Comparison of ENCODE assay signal across 19 cellular contexts in the genomic region with DNA sequence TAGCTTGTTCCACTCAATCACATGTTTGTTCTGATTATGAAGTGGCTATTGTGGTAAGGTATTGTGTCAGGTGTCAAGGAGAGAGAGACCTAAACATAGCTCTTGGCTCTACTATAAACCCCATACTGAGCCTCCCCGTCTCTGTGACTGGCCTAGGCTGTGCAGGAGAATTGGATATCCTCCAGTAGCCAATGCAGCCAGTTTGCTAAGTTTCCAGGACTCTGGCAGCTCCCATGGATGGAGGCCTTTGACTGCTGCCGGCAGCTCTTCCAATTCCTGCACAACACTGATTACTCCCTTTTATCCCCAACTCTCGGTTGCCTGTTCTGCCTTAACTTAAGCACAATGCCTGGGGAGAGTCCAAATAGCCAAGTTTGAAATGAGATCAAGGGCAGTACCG. TPM values are rescaled to one million over a fixed set of nuclear protein-coding genes. Genes with fewer than 3 reads are reported as not detected.
DNase-seq lines count a peak whose midpoint lies in the region; ATAC-seq lines count a peak whose summit lies in the region.
"Had no signal": no experiment of that assay in that cellular context is flagged by ENCODE, and none has a peak within 500 bp of the region (broad histone marks: within the 10 kb centered on the region; RNA-seq: fewer than 3 reads in every experiment).

No MANE protein-coding gene starts in this region.

- no peaks in the 10 kb centered on the region for H3K9me3 ChIP-seq in right cardiac atrium (ENCODE audit: control insufficient read depth, low read length)
- H3K9me3 ChIP-seq: thyroid gland had no signal

- peak overlapping the region; percentile 77 for H3K27ac ChIP-seq in right cardiac atrium (ENCODE audit: low read length)
- H3K27ac ChIP-seq: foreskin keratinocyte, thyroid gland had no signal

- DNase-seq in G401 (ENCODE audit: low spot score) (peak; percentile 8), cerebellum (ENCODE audit: low spot score) (peak; percentile 0), right cardiac atrium (peak; percentile 23 to 75 (median 55)), posterior cingulate gyrus (peak in 6 of 10 donors; percentile 8 to 68 (median 24)), cerebellar nuclear complex (lab: John Stamatoyannopoulos, UW) (no peak), HT-29 (ENCODE audit: low spot score) (no peak), GOT3 (lab: John Stamatoyannopoulos, UW) (no peak)
- DNase-seq in activated CD8-positive, alpha-beta memory T cell treated with anti-CD3 and anti-CD28 coated beads for 24 hours = no peak
- DNase-seq: activated CD4-positive, alpha-beta T cell treated with anti-CD3 and anti-CD28 coated beads, Interleukin-2, amount 10 ng/mL, durations not matched to agents 7 days and 5 days; activated gamma-delta T cell treated with Interleukin-2 at 50 U/mL for 16 hours; cortex of kidney; DMS 273 treated with DMSO at 0.1 percent for 48 hours; foreskin keratinocyte; naive thymus-derived CD4-positive, alpha-beta T cell; NCI-H226; NK-92 treated with Interleukin-12 subunit alpha and Interleukin-12 subunit beta, amount 100 ng/mL, for 24 hours; thyroid gland had no signal

- in situ Hi-C loops in G401 (cut with HindIII; ENCODE audit: low sequenced_read_pairs) = no loop called here

- WGBS in right cardiac atrium = 28% methylated on average over 4 of the region's 4 CpGs

- intact Hi-C loops in right cardiac atrium (cut with DNase I) (no loop called here), posterior cingulate gyrus (cut with DNase I) (no loop called here)

- H3K27me3 ChIP-seq in right cardiac atrium (ENCODE audit: control insufficient read depth, insufficient read depth) = no peaks in the 10 kb centered on the region
- H3K27me3 ChIP-seq: foreskin keratinocyte, thyroid gland had no signal

- no peaks in the 10 kb centered on the region for H3K4me1 ChIP-seq in right cardiac atrium (ENCODE audit: control insufficient read depth, insufficient read depth, low read length)
- H3K4me1 ChIP-seq: foreskin keratinocyte, thyroid gland had no signal

- peak; percentile 80 to 86 for ATAC-seq in right cardiac atrium
- ATAC-seq: foreskin keratinocyte; naive thymus-derived CD4-positive, alpha-beta T cell had no signal

- H3K4me3 ChIP-seq in right cardiac atrium (ENCODE audit: low read length) = no peak overlapping the region
- H3K4me3 ChIP-seq: thyroid gland had no signal

RNA-seq across cellular contexts. Expression of a gene that starts 59.3 kb away (rescaled TPM):
- not detected in 2 replicates for total RNA-seq in G401 (2014; rRNA removed; shearing (Covaris generic))
- total RNA-seq in cerebellum (12.6 TPM), right cardiac atrium (10 to 100 TPM; 46.5 to 67.8 (median 56.7) TPM)
- polyA plus RNA-seq in right cardiac atrium = 12.1 TPM
- total RNA-seq in HT-29 (2014; rRNA removed; shearing (Covaris generic)) = not detected in 2 replicates
- total RNA-seq: activated CD4-positive, alpha-beta T cell treated with anti-CD3 and anti-CD28 coated beads, Interleukin-2, amount 10 ng/mL, durations not matched to agents 7 days and 5 days; endothelial cell of umbilical vein had no signal
- polyA plus RNA-seq: CD14-positive monocyte; foreskin keratinocyte; naive thymus-derived CD4-positive, alpha-beta T cell had no signal

Comparison
In these comparisons a context has a peak if more than half of its experiments do, and no peak if none do; other contexts are left out.
1. DNase-seq: peak in G401 (single experiment), cerebellum (single experiment), right cardiac atrium (3 of 3) and posterior cingulate gyrus (6 of 10); none in cerebellar nuclear complex (0 of 2), HT-29 (single experiment), GOT3 (single experiment) and activated CD8-positive, alpha-beta memory T cell treated with anti-CD3 and anti-CD28 coated beads for 24 hours (single experiment).
2. RNA of a gene that starts 59.3 kb away (total RNA-seq): 46.5 to 67.8 TPM in right cardiac atrium and 12.6 TPM in cerebellum (single experiment); not detected in G401 and not detected in HT-29; every median in the first group is over 10 times any median in the second.